In genomic region chr1:152112885-152113432, GRCh38 we compare ENCODE assay signal across 22 cellular contexts. TPM values are rescaled to one million over a fixed set of nuclear protein-coding genes. Genes with fewer than 3 reads are reported as not detected.
DNase-seq lines count a peak whose midpoint lies in the region; ATAC-seq, FAIRE-seq and TF ChIP-seq lines count a peak whose summit lies in the region.
"Had no signal": no experiment of that assay in that cellular context is flagged by ENCODE, and none has a peak within 500 bp of the region (broad histone marks: within the 10 kb centered on the region; RNA-seq: fewer than 3 reads in every experiment).

No MANE protein-coding gene starts in this region.

- H3K9me3 Mint-ChIP-seq in astrocyte (ENCODE audit: unreplicated experiment) (peaks cover 3% of the 10 kb centered on the region), nephron progenitor cell (peaks cover 14% of the 10 kb centered on the region)

- intact Hi-C loops in left ventricle myocardium inferior (cut with micrococcal nuclease): no loop called here
- intact Hi-C loops in heart left ventricle (cut with DNase I): loop anchor here in 2 of 10 donors (5.0 to 10.0 kb wide), 2 partner anchors 46 to 58 kb away; no protein-coding TSS in a partner anchor

- 21 to 33% (median 26%) methylated on average over 13 of the region's 13 CpGs for WGBS in heart left ventricle, 4 donors
- WGBS in upper lobe of left lung, 2 donors: 29% methylated on average over 13 of the region's 13 CpGs

- peaks cover 20% of the 10 kb centered on the region for H3K27me3 Mint-ChIP-seq in astrocyte (ENCODE audit: low read depth, unreplicated experiment)
- no peaks in the 10 kb centered on the region for H3K27me3 Mint-ChIP-seq in nephron progenitor cell (ENCODE audit: low read depth, poor library complexity)

- TF ChIP-seq EP300 in upper lobe of left lung (IDR thresholded peaks at IDR 0.05): no peak

- peak overlapping the region; percentile 88 for H3K4me2 ChIP-seq in astrocyte (ENCODE audit: low read length)

- H3K79me2 ChIP-seq in astrocyte (ENCODE audit: insufficient read depth, low read length): no peaks in the 10 kb centered on the region

- DNase-seq in left ventricle myocardium inferior (no peak), heart left ventricle (no peak), astrocyte (ENCODE audit: low read depth) (no peak), upper lobe of left lung (no peak), HuH-7 (ENCODE audit: low spot score) (no peak), nephron progenitor cell (no peak)
- DNase-seq: activated CD4-positive, CD25-positive, alpha-beta regulatory T cell treated with anti-CD3 and anti-CD28 coated beads, Interleukin-2, amount 50 U/mL, for 72 hours; activated CD8-positive, alpha-beta memory T cell treated with anti-CD3 and anti-CD28 coated beads, Interleukin-2, amount 50 U/mL, for 4 hours; COR-L47; dermis blood vessel endothelial cell; MV-4-11; stimulated activated naive CD4-positive, alpha-beta T cell treated with Interleukin-2 at 50 U/mL for 16 hours had no signal

- H3K27ac ChIP-seq in left ventricle myocardium inferior (replicated peaks) (no peak overlapping the region), heart left ventricle (no peak overlapping the region), astrocyte (ENCODE audit: low read depth, low read length) (no peak overlapping the region), mucosa of rectum (ENCODE audit: low read depth in 2 of 2, low read length in 2 of 2) (no peak overlapping the region), upper lobe of left lung (no peak overlapping the region)
- H3K27ac ChIP-seq: body of pancreas, RWPE1, skin epidermis had no signal

- no peaks in the 10 kb centered on the region for H3K4me1 Mint-ChIP-seq in astrocyte (ENCODE audit: low read depth, unreplicated experiment)
- no peaks in the 10 kb centered on the region for H3K4me1 Mint-ChIP-seq in nephron progenitor cell

- H3K36me3 ChIP-seq in left ventricle myocardium inferior (no peaks in the 10 kb centered on the region), heart left ventricle (no peaks in the 10 kb centered on the region), astrocyte (ENCODE audit: insufficient read depth, low read length) (no peaks in the 10 kb centered on the region), mucosa of rectum (ENCODE audit: control insufficient read depth in 2 of 2, insufficient read depth in 2 of 2, low read length in 2 of 2) (no peaks in the 10 kb centered on the region), upper lobe of left lung (no peaks in the 10 kb centered on the region)

- H3K9me3 ChIP-seq in left ventricle myocardium inferior (replicated peaks) (peaks cover 13% of the 10 kb centered on the region), heart left ventricle (peaks cover 0 to 14% (median 8%) of the 10 kb centered on the region in 12 donors), astrocyte (ENCODE audit: insufficient read depth, low read depth, low read length) (peaks cover 10% of the 10 kb centered on the region), mucosa of rectum (ENCODE audit: control insufficient read depth in 2 of 2, low read length in 2 of 2) (no peaks in the 10 kb centered on the region), upper lobe of left lung (peaks cover under 1 to 14% (median 8%) of the 10 kb centered on the region in 4 donors)

- H3K9ac ChIP-seq in astrocyte (ENCODE audit: low read length): no peak overlapping the region
- H3K9ac ChIP-seq in mucosa of rectum (ENCODE audit: low read depth in 1 of 2, low read length in 2 of 2): no peak overlapping the region

- H3K36me3 Mint-ChIP-seq in astrocyte (ENCODE audit: low read depth, unreplicated experiment): no peaks in the 10 kb centered on the region
- H3K36me3 Mint-ChIP-seq in nephron progenitor cell (ENCODE audit: low read depth): no peaks in the 10 kb centered on the region
- H3K36me3 Mint-ChIP-seq: activated naive CD4-positive, alpha-beta T cell treated with anti-CD3 and anti-CD28 coated beads, Interleukin-2, amount 10 ng/mL, durations not matched to agents 7 days and 5 days had no signal

- no peak overlapping the region for H2AFZ ChIP-seq in astrocyte (ENCODE audit: low read depth, low read length)

- H3K27ac Mint-ChIP-seq in astrocyte (ENCODE audit: unreplicated experiment): no peak overlapping the region
- H3K27ac Mint-ChIP-seq in nephron progenitor cell: no peak overlapping the region
- H3K27ac Mint-ChIP-seq: activated naive CD4-positive, alpha-beta T cell treated with anti-CD3 and anti-CD28 coated beads, Interleukin-2, amount 10 ng/mL, durations not matched to agents 7 days and 5 days had no signal

- H3K27me3 ChIP-seq in left ventricle myocardium inferior (ENCODE audit: low read depth) (peaks cover 100% of the 10 kb centered on the region), heart left ventricle (peaks cover 37 to 100% (median 68%) of the 10 kb centered on the region in 9 donors), astrocyte (ENCODE audit: insufficient read depth, low read length) (peaks cover 78% of the 10 kb centered on the region), mucosa of rectum (ENCODE audit: control insufficient read depth in 2 of 2, insufficient read depth in 2 of 2, low read length in 2 of 2) (peaks cover 67 to 73% of the 10 kb centered on the region in 2 donors), upper lobe of left lung (peaks cover 0 to 55% (median 28%) of the 10 kb centered on the region in 4 donors)

- ATAC-seq in heart left ventricle: no peak
- ATAC-seq in upper lobe of left lung (ENCODE audit: low FRiP score in 2 of 2): no peak
- ATAC-seq in HG03457 (IDR thresholded peaks at IDR 0.05; ENCODE audit: unreplicated experiment): no peak
- ATAC-seq: body of pancreas had no signal

- no peak for TF ChIP-seq POLR2A in heart left ventricle (IDR thresholded peaks at IDR 0.05)
- no peak for TF ChIP-seq POLR2A in upper lobe of left lung (IDR thresholded peaks at IDR 0.05)

- H3K4me3 ChIP-seq in left ventricle myocardium inferior: peak overlapping the region; percentile 67
- H3K4me3 ChIP-seq in heart left ventricle: peak overlapping the region in 2 of 12 donors; percentile 56 to 59
- peak overlapping the region; percentile 38 for H3K4me3 ChIP-seq in astrocyte (ENCODE audit: insufficient read depth, low read depth, low read length)
- H3K4me3 ChIP-seq in mucosa of rectum (ENCODE audit: low read length in 2 of 2): peak overlapping the region; percentile 20 to 66
- H3K4me3 ChIP-seq in upper lobe of left lung: peak overlapping the region in 1 of 4 donors; percentile 46
- H3K4me3 ChIP-seq: body of pancreas had no signal

- peaks cover 49% of the 10 kb centered on the region for H3K4me1 ChIP-seq in left ventricle myocardium inferior
- H3K4me1 ChIP-seq in heart left ventricle: peaks cover 5 to 47% (median 29%) of the 10 kb centered on the region in 12 donors
- peaks cover 22% of the 10 kb centered on the region for H3K4me1 ChIP-seq in astrocyte (ENCODE audit: insufficient read depth, low read length)
- H3K4me1 ChIP-seq in mucosa of rectum (ENCODE audit: control insufficient read depth in 2 of 2, insufficient read depth in 2 of 2, low read length in 2 of 2): peaks cover 23 to 36% of the 10 kb centered on the region in 2 donors
- peaks cover 36 to 52% (median 44%) of the 10 kb centered on the region in 4 donors for H3K4me1 ChIP-seq in upper lobe of left lung

- no peak for FAIRE-seq in astrocyte (lab: Jason Lieb, UNC)
- FAIRE-seq: A204.1, G401.6, GM18507 had no signal

- no peaks in the 10 kb centered on the region for H4K20me1 ChIP-seq in astrocyte (ENCODE audit: insufficient read depth, low read length)

- no peak overlapping the region for H3K4me3 Mint-ChIP-seq in astrocyte (ENCODE audit: unreplicated experiment)
- H3K4me3 Mint-ChIP-seq in nephron progenitor cell: no peak overlapping the region
- H3K4me3 Mint-ChIP-seq: activated naive CD4-positive, alpha-beta T cell treated with anti-CD3 and anti-CD28 coated beads, Interleukin-2, amount 10 ng/mL, durations not matched to agents 7 days and 5 days had no signal

- TF ChIP-seq CTCF in left ventricle myocardium inferior (IDR thresholded peaks at IDR 0.05; ENCODE audit: borderline replicate concordance) (no peak), heart left ventricle (IDR thresholded peaks at IDR 0.05) (no peak), astrocyte (IDR thresholded peaks at IDR 0.05; ENCODE audit: insufficient read depth, low read depth, low read length) (no peak), upper lobe of left lung (IDR thresholded peaks at IDR 0.05) (no peak), nephron progenitor cell (IDR thresholded peaks at IDR 0.05) (no peak)

RNA-seq across cellular contexts. Expression of gene TCHH, which starts 2.3 kb away (rescaled TPM):
- total RNA-seq in left ventricle myocardium inferior (not detected), heart left ventricle (under 1 TPM in 2 of 9 donors, not detected in 7; 0.05 TPM), astrocyte (0.70 and 0.86 TPM in 2 replicates), upper lobe of left lung (1 to 10 TPM in 1 of 6 donors, under 1 TPM in 3, not detected in 2; 0.15 to 1.0 (median 0.24) TPM)
- polyA plus RNA-seq in heart left ventricle: under 1 TPM in 1 of 2 donors, not detected in 1; 0.01 TPM

RNA-seq across cellular contexts. Expression of gene TCHHL1, which starts 24.1 kb away (rescaled TPM):
- total RNA-seq in left ventricle myocardium inferior (not detected), heart left ventricle (not detected), astrocyte (not detected in 2 replicates), upper lobe of left lung (not detected)
- polyA plus RNA-seq in heart left ventricle: not detected
- total RNA-seq: body of pancreas; dermis blood vessel endothelial cell; T-helper 2 cell treated with Interferon-gamma antibody and Interleukin-4, amounts not matched to agents 100 ng/mL and 5 ng/mL, for 36 hours had no signal

RNA-seq across cellular contexts. Expression of gene RPTN, which starts 46.1 kb away (rescaled TPM):
- total RNA-seq in left ventricle myocardium inferior: not detected
- not detected for total RNA-seq in heart left ventricle
- polyA plus RNA-seq in heart left ventricle: not detected
- 0.07 and 0.09 TPM in 2 replicates for total RNA-seq in astrocyte
- total RNA-seq in upper lobe of left lung: not detected
- total RNA-seq: body of pancreas; dermis blood vessel endothelial cell; T-helper 2 cell treated with Interferon-gamma antibody and Interleukin-4, amounts not matched to agents 100 ng/mL and 5 ng/mL, for 36 hours had no signal
